Comparison of ENCODE assay signal across 8 cellular contexts in genomic region chr9:3528466-3528865, GRCh38. TPM values are rescaled to one million over a fixed set of nuclear protein-coding genes. Genes with fewer than 3 reads are reported as not detected.
DNase-seq lines count a peak whose midpoint lies in the region; ATAC-seq and TF ChIP-seq lines count a peak whose summit lies in the region.

No MANE protein-coding gene starts in this region.

- in situ Hi-C loops in SK-MEL-5 (cut with HindIII; ENCODE audit: low pct_unique_long_range_greater_than_20kb, low sequenced_read_pairs): no loop called here

- no peaks in the 10 kb centered on the region for H3K27me3 Mint-ChIP-seq in activated naive CD8-positive, alpha-beta T cell treated with anti-CD3 and anti-CD28 coated beads for 36 hours

- peak overlapping the region; percentile 99 for H3K27ac Mint-ChIP-seq in activated naive CD8-positive, alpha-beta T cell treated with anti-CD3 and anti-CD28 coated beads for 36 hours

- peaks cover 3% of the 10 kb centered on the region; the same call in 1 of the 2 replicates for H3K36me3 ChIP-seq in WERI-Rb-1

- TF ChIP-seq CTCF in WERI-Rb-1 (IDR thresholded peaks at IDR 0.05; ENCODE audit: low read depth, low read length): no peak

- H3K9me3 Mint-ChIP-seq in activated naive CD8-positive, alpha-beta T cell treated with anti-CD3 and anti-CD28 coated beads for 36 hours: peaks cover 7% of the 10 kb centered on the region

- peak overlapping the region; percentile 94 for H3K4me3 Mint-ChIP-seq in activated naive CD8-positive, alpha-beta T cell treated with anti-CD3 and anti-CD28 coated beads for 36 hours

- no peak overlapping the region for H3K27ac ChIP-seq in WERI-Rb-1

- DNase-seq in SK-MEL-5 (ENCODE audit: low read depth, low spot score) (peak; percentile 36), left ventricle myocardium superior (no peak), SKM-1 (lab: John Stamatoyannopoulos, UW; ENCODE audit: unreplicated experiment) (no peak), WERI-Rb-1 (no peak)
- peak; percentile 65 for DNase-seq in activated naive CD8-positive, alpha-beta T cell treated with anti-CD3 and anti-CD28 coated beads for 36 hours
- DNase-seq in stimulated activated CD4-positive, alpha-beta T cell treated with anti-CD3 and anti-CD28 coated beads, Interleukin-2, amount 100 ng/mL, for 4 hours (ENCODE audit: low read depth): peak; percentile 54

- H3K36me3 Mint-ChIP-seq in activated naive CD8-positive, alpha-beta T cell treated with anti-CD3 and anti-CD28 coated beads for 36 hours: peaks cover 25% of the 10 kb centered on the region

- H3K27me3 ChIP-seq in WERI-Rb-1 (ENCODE audit: insufficient read depth, low read depth, severe bottlenecking): no peaks in the 10 kb centered on the region

- H3K4me1 Mint-ChIP-seq in activated naive CD8-positive, alpha-beta T cell treated with anti-CD3 and anti-CD28 coated beads for 36 hours: peaks cover 35% of the 10 kb centered on the region

- H3K4me3 ChIP-seq in WERI-Rb-1 (ENCODE audit: low read depth, low read length): no peak overlapping the region

- intact Hi-C loops in left ventricle myocardium superior (cut with micrococcal nuclease): no loop called here

- H3K9me3 ChIP-seq in WERI-Rb-1 (ENCODE audit: severe bottlenecking): no peaks in the 10 kb centered on the region

- ATAC-seq in HG02798 (IDR thresholded peaks at IDR 0.05; ENCODE audit: poor library complexity, unreplicated experiment) (peak; percentile 19), HG02885 (IDR thresholded peaks at IDR 0.05; ENCODE audit: poor library complexity, unreplicated experiment) (no peak), left ventricle myocardium superior (no peak)

RNA-seq across cellular contexts. Expression of gene RFX3, which starts 2.7 kb away (rescaled TPM):
- 4.6 and 4.8 TPM in 2 replicates for total RNA-seq in SK-MEL-5 (2014; rRNA removed; shearing (Covaris generic))
- 1.9 and 2.9 TPM in 2 replicates for polyA plus RNA-seq in SK-MEL-5 (2015; cell fraction: cytosol; rRNA removed)
- 7.1 and 9.1 TPM in 2 replicates for polyA plus RNA-seq in SK-MEL-5 (2015; cell fraction: nucleus; rRNA removed)
- 10 to 100 TPM; 10.1 to 10.4 TPM for total RNA-seq in activated naive CD8-positive, alpha-beta T cell treated with anti-CD3 and anti-CD28 coated beads for 36 hours
- total RNA-seq in left ventricle myocardium superior: 3.0 TPM

Comparison
In these comparisons a context has a peak if more than half of its experiments do, and no peak if none do; other contexts are left out.
1. DNase-seq: peak in SK-MEL-5 (single experiment), activated naive CD8-positive, alpha-beta T cell treated with anti-CD3 and anti-CD28 coated beads for 36 hours (single experiment) and stimulated activated CD4-positive, alpha-beta T cell treated with anti-CD3 and anti-CD28 coated beads, Interleukin-2, amount 100 ng/mL, for 4 hours (single experiment); none in left ventricle myocardium superior (single experiment), SKM-1 (single experiment) and WERI-Rb-1 (single experiment).